In the genomic region with DNA sequence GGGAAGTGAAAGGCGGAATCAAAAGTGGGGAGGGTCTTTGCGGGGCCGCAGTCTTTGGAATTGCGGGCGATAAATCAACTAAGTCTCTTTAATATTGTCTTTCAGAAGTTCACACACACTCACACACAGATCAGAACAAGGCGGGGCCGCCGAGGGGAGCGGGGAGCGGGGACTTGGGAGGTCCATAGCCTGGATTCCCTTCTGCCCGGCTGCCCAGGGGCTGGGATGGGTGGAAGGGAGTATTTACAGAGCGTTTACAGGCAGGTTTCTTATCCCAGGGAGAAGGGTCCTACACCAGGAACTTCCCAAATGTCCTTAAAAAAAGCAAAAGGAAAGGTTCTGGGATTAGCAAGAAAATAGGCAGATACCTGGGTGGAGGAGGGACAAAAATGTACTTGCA, we compare ENCODE assay signal across 11 cellular contexts. TPM values are rescaled to one million over a fixed set of nuclear protein-coding genes. Genes with fewer than 3 reads are reported as not detected.
DNase-seq lines count a peak whose midpoint lies in the region; ATAC-seq, FAIRE-seq and TF ChIP-seq lines count a peak whose summit lies in the region.
"Had no signal": no experiment of that assay in that cellular context is flagged by ENCODE, and none has a peak within 500 bp of the region (broad histone marks: within the 10 kb centered on the region; RNA-seq: fewer than 3 reads in every experiment).

No MANE protein-coding gene starts in this region.

- intact Hi-C loops in left ventricle myocardium superior (cut with micrococcal nuclease) = no loop called here
- intact Hi-C loops in posterior vena cava (cut with DNase I) = no loop called here

- FAIRE-seq in bronchial epithelial cell (lab: Jason Lieb, UNC) = no peak

- H3K27ac Mint-ChIP-seq in naive B cell = peak overlapping the region in 2 of 6 donors; percentile 69 to 76

- H3K4me1 ChIP-seq in right atrium auricular region (peaks cover 0 to 18% of the 10 kb centered on the region in 2 donors), upper lobe of left lung (peaks cover 14 to 38% (median 17%) of the 10 kb centered on the region in 4 donors)
- H3K4me1 ChIP-seq: SJCRH30 had no signal

- TF ChIP-seq POLR2A in upper lobe of left lung (IDR thresholded peaks at IDR 0.05) = no peak

- H3K9me3 Mint-ChIP-seq in naive B cell = peaks cover 0 to 8% (median 0%) of the 10 kb centered on the region in 7 donors

- WGBS in upper lobe of left lung, 2 donors = 37 to 43% methylated on average over 12 of the region's 12 CpGs

- H3K4me3 ChIP-seq in right atrium auricular region = peak overlapping the region; percentile 30 to 41
- peak overlapping the region; percentile 59 for H3K4me3 ChIP-seq in bronchial epithelial cell (ENCODE audit: low read depth, low read length)
- peak overlapping the region in 3 of 4 donors; percentile 18 to 37 (median 30) for H3K4me3 ChIP-seq in upper lobe of left lung
- H3K4me3 ChIP-seq: BLaER1, SJCRH30 had no signal

- TF ChIP-seq EP300 in upper lobe of left lung (IDR thresholded peaks at IDR 0.05) = no peak

- H3K27me3 Mint-ChIP-seq in naive B cell = peaks cover 58 to 77% (median 73%) of the 10 kb centered on the region in 3 donors

- TF ChIP-seq CTCF in right atrium auricular region (IDR thresholded peaks at IDR 0.05) = no peak
- TF ChIP-seq CTCF in bronchial epithelial cell (IDR thresholded peaks at IDR 0.05; ENCODE audit: insufficient read depth, low read length, severe bottlenecking) = no peak
- TF ChIP-seq CTCF in upper lobe of left lung (IDR thresholded peaks at IDR 0.05) = no peak

- H3K36me3 ChIP-seq in right atrium auricular region (no peaks in the 10 kb centered on the region), bronchial epithelial cell (ENCODE audit: control insufficient read depth, insufficient read depth, low read length) (no peaks in the 10 kb centered on the region), upper lobe of left lung (no peaks in the 10 kb centered on the region)
- H3K36me3 ChIP-seq: BLaER1, SJCRH30 had no signal

- no peaks in the 10 kb centered on the region for H3K9me3 ChIP-seq in right atrium auricular region
- no peaks in the 10 kb centered on the region for H3K9me3 ChIP-seq in upper lobe of left lung
- H3K9me3 ChIP-seq: SJCRH30 had no signal

- H3K36me3 Mint-ChIP-seq in naive B cell = peaks cover 0 to 10% of the 10 kb centered on the region in 2 donors

- DNase-seq in right atrium auricular region (ENCODE audit: low spot score) (no peak), left ventricle myocardium superior (no peak), bronchial epithelial cell (ENCODE audit: low read depth) (no peak), naive B cell (no peak), upper lobe of left lung (peak in 1 of 2 donors; percentile 61), GM19238 (ENCODE audit: insufficient read length, low spot score) (no peak), NCI-H2081 (lab: John Stamatoyannopoulos, UW) (no peak), posterior vena cava (ENCODE audit: low spot score) (no peak)
- DNase-seq: NCI-H526, SJCRH30 had no signal

- peaks cover 34 to 42% (median 35%) of the 10 kb centered on the region in 3 donors for H3K4me1 Mint-ChIP-seq in naive B cell

- H3K27me3 ChIP-seq in right atrium auricular region = no peaks in the 10 kb centered on the region
- no peaks in the 10 kb centered on the region for H3K27me3 ChIP-seq in bronchial epithelial cell (ENCODE audit: control insufficient read depth, insufficient read depth, low read length)
- H3K27me3 ChIP-seq in upper lobe of left lung = peaks cover 0 to 35% (median 14%) of the 10 kb centered on the region in 4 donors
- H3K27me3 ChIP-seq: SJCRH30 had no signal

- peak overlapping the region; percentile 78 to 90 (median 83) for H3K4me3 Mint-ChIP-seq in naive B cell

- H3K27ac ChIP-seq in right atrium auricular region = no peak overlapping the region
- H3K27ac ChIP-seq in upper lobe of left lung = no peak overlapping the region
- H3K27ac ChIP-seq: BLaER1, SJCRH30 had no signal

- ATAC-seq in left ventricle myocardium superior (no peak), naive B cell (ENCODE audit: low read depth in 2 of 2) (no peak), upper lobe of left lung (ENCODE audit: low FRiP score in 2 of 2) (no peak)

RNA-seq across cellular contexts. Expression of a gene that starts 3.5 kb away (rescaled TPM):
- total RNA-seq in right atrium auricular region = 1 to 10 TPM in 1 of 2 donors, under 1 TPM in 1; 0.70 to 1.1 TPM
- total RNA-seq in left ventricle myocardium superior = 0.27 TPM
- total RNA-seq in bronchial epithelial cell = not detected in 2 replicates
- polyA plus RNA-seq in naive B cell (ENCODE audit: low read depth in 6 of 6) = not detected
- 1 to 10 TPM in 2 of 6 donors, under 1 TPM in 3, not detected in 1; 0.69 to 6.3 (median 0.98) TPM for total RNA-seq in upper lobe of left lung
- 1 to 10 TPM; 2.6 to 3.6 TPM for total RNA-seq in posterior vena cava

RNA-seq across cellular contexts. Expression of a gene that starts 5.7 kb away (rescaled TPM):
- total RNA-seq in right atrium auricular region (10 to 100 TPM; 19.5 to 27.0 TPM), left ventricle myocardium superior (22.6 TPM), bronchial epithelial cell (5.8 and 38.5 TPM in 2 replicates), upper lobe of left lung (10 to 100 TPM in 5 of 6 donors, 1 to 10 TPM in 1; 7.0 to 64.8 (median 16.8) TPM), posterior vena cava (10 to 100 TPM; 14.2 to 18.4 TPM)
- polyA plus RNA-seq in naive B cell (ENCODE audit: low read depth in 6 of 6) = 1 to 10 TPM in 4 of 6 donors, under 1 TPM in 1, not detected in 1; 0.96 to 3.0 (median 2.0) TPM

RNA-seq across cellular contexts. Expression of a gene that starts 16.1 kb away (rescaled TPM):
- total RNA-seq in right atrium auricular region (1 to 10 TPM; 4.8 to 5.2 TPM), left ventricle myocardium superior (7.7 TPM), bronchial epithelial cell (0.26 and 1.7 TPM in 2 replicates), upper lobe of left lung (10 to 100 TPM in 2 of 6 donors, 1 to 10 TPM in 4; 6.1 to 37.7 (median 9.6) TPM), posterior vena cava (10 to 100 TPM; 16.9 to 19.2 TPM)
- not detected for polyA plus RNA-seq in naive B cell (ENCODE audit: low read depth in 6 of 6)

RNA-seq across cellular contexts. Expression of a gene that starts 18.2 kb away (rescaled TPM):
- total RNA-seq in right atrium auricular region (1 to 10 TPM; 1.1 to 3.4 TPM), left ventricle myocardium superior (2.6 TPM), bronchial epithelial cell (7.4 and 8.4 TPM in 2 replicates), upper lobe of left lung (1 to 10 TPM in 5 of 6 donors, not detected in 1; 1.4 to 5.6 (median 4.6) TPM), posterior vena cava (1 to 10 TPM; 2.0 to 2.8 TPM)
- polyA plus RNA-seq in naive B cell (ENCODE audit: low read depth in 6 of 6) = 1 to 10 TPM in 5 of 6 donors, not detected in 1; 1.0 to 3.4 (median 1.6) TPM

RNA-seq across cellular contexts. Expression of a gene that starts 20.2 kb away (rescaled TPM):
- total RNA-seq in right atrium auricular region (10 to 100 TPM; 15.0 to 15.3 TPM), left ventricle myocardium superior (26.8 TPM), bronchial epithelial cell (8.7 and 11.1 TPM in 2 replicates), upper lobe of left lung (100 to 1,000 TPM in 3 of 6 donors, 10 to 100 TPM in 3; 35.3 to 230 (median 95.8) TPM), posterior vena cava (10 to 100 TPM; 39.0 to 63.1 TPM)
- 10 to 100 TPM; 25.7 to 35.0 (median 32.4) TPM for polyA plus RNA-seq in naive B cell (ENCODE audit: low read depth in 6 of 6)
